11 cellular contexts compared by ENCODE assay signal in the genomic region with DNA sequence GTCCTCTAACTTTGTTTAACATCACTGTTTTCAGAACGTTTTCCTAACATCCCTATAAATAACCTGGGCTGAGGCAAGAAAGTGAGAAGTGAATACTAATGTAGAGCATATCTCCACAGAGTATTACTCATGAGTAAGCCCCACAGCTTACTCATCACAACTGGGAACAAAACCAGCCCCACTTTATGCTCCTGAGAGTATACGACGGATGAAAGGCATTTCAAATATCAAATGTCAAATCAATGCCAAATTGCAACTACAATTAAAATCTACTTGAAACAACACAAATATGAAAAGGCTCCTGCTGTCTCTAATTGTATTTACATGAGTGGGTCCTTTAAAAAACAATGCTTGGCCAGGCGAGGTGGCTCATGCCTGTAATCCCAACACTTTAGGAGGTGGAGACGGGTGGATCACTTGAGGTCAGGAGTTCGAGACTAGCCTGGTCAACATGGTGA. TPM values are rescaled to one million over a fixed set of nuclear protein-coding genes. Genes with fewer than 3 reads are reported as not detected.
DNase-seq lines count a peak whose midpoint lies in the region; ATAC-seq and TF ChIP-seq lines count a peak whose summit lies in the region.
"Had no signal": no experiment of that assay in that cellular context is flagged by ENCODE, and none has a peak within 500 bp of the region (broad histone marks: within the 10 kb centered on the region; RNA-seq: fewer than 3 reads in every experiment).

No MANE protein-coding gene starts in this region.

- no peak for ATAC-seq in GM21717 (IDR thresholded peaks at IDR 0.05; ENCODE audit: unreplicated experiment)
- ATAC-seq in HG02798 (IDR thresholded peaks at IDR 0.05; ENCODE audit: poor library complexity, unreplicated experiment), result no peak
- ATAC-seq: stimulated activated effector memory CD8-positive, alpha-beta T cell treated with anti-CD3 and anti-CD28 coated beads, Interleukin-12 subunit alpha, Interleukin-12 subunit beta, amount 100 ng/mL, for 72 hours had no signal

- no peak for TF ChIP-seq CTCF in foreskin fibroblast (IDR thresholded peaks at IDR 0.05; ENCODE audit: low read depth, low read length)

- peak; percentile 12 for DNase-seq in DMS 273 (lab: John Stamatoyannopoulos, UW; ENCODE audit: unreplicated experiment)
- no peak for DNase-seq in DMS 273 treated with DMSO at 0.1 percent for 48 hours (lab: John Stamatoyannopoulos, UW)
- DNase-seq in RPMI7951 (ENCODE audit: low read depth), result peak; percentile 91
- DNase-seq in foreskin fibroblast, result peak; percentile 92 to 94
- peak; percentile 58 for DNase-seq in superior temporal gyrus (ENCODE audit: extremely low spot score)
- no peak for DNase-seq in COLO668 (lab: John Stamatoyannopoulos, UW; ENCODE audit: unreplicated experiment)
- DNase-seq: colonic mucosa, nephron progenitor cell had no signal

- H3K4me3 ChIP-seq in foreskin fibroblast (ENCODE audit: low read depth in 1 of 2, low read length in 2 of 2), result no peak overlapping the region
- H3K4me3 ChIP-seq: colonic mucosa had no signal

RNA-seq across cellular contexts. Expression of gene SH3RF1, which starts 41.2 kb away (rescaled TPM):
- 6.3 and 9.4 TPM in 2 replicates for total RNA-seq in RPMI7951 (2014; rRNA removed; shearing (Covaris generic))

Comparison
In these comparisons a context has a peak if more than half of its experiments do, and no peak if none do; other contexts are left out.
1. DNase-seq: peak in DMS 273 (single experiment), RPMI7951 (single experiment), foreskin fibroblast (2 of 2) and superior temporal gyrus (single experiment); none in DMS 273 treated with DMSO at 0.1 percent for 48 hours (single experiment) and COLO668 (single experiment).